Comparison of ENCODE assay signal across 15 cellular contexts in the genomic region with DNA sequence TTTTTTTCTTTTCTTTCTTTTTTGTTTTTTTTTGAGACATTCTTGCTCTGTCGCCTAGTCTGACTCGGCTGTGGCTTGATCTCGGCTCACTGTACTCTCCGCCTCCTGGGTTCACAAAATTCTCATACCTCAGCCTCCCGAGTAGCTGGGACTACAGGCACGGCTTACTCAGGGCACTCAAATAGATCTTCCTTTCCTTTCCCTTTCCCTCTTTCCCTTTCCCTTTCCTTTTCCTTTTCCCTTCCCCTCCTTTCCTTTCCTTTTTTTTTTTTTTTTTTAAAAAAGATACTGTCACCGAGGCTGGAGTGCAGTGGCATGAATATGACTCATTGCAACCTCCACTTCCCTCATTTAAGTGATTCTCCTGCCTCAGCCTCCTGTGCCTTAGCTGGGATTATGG.
DNase-seq lines count a peak whose midpoint lies in the region; TF ChIP-seq lines count a peak whose summit lies in the region.
"Had no signal": no experiment of that assay in that cellular context is flagged by ENCODE, and none has a peak within 500 bp of the region (broad histone marks: within the 10 kb centered on the region; RNA-seq: fewer than 3 reads in every experiment).

No MANE protein-coding gene starts in this region.

- H3K27ac Mint-ChIP-seq in activated naive CD8-positive, alpha-beta T cell treated with anti-CD3 and anti-CD28 coated beads for 36 hours: peak overlapping the region; percentile 38
- H3K27ac Mint-ChIP-seq in nephron progenitor cell: peak overlapping the region; percentile 24
- H3K27ac Mint-ChIP-seq: B cell; CD4-positive, alpha-beta T cell had no signal

- no peaks in the 10 kb centered on the region for H3K4me1 ChIP-seq in HEK293 (ENCODE audit: control insufficient read depth, insufficient read depth, low read length)
- peaks cover 8 to 11% of the 10 kb centered on the region in 2 experiments; a peak in 3 of 4 replicates for H3K4me1 ChIP-seq in SK-N-SH (ENCODE audit: control insufficient read depth in 1 of 2, insufficient read depth in 2 of 2, low read depth in 1 of 2, low read length in 1 of 2)

- DNase-seq in Caki2 (ENCODE audit: low read depth): peak; percentile 14
- no peak for DNase-seq in activated naive CD8-positive, alpha-beta T cell treated with anti-CD3 and anti-CD28 coated beads for 36 hours
- DNase-seq in nephron progenitor cell: no peak
- no peak for DNase-seq in SK-N-SH
- DNase-seq in NAMALWA (ENCODE audit: low spot score): no peak
- no peak for DNase-seq in activated CD8-positive, alpha-beta memory T cell treated with anti-CD3 and anti-CD28 coated beads, Interleukin-2, amount 50 U/mL, for 4 hours
- DNase-seq in NCI-H1105 (lab: John Stamatoyannopoulos, UW): no peak
- DNase-seq: CD4-positive, alpha-beta T cell; DND-41; NCI-H1417 treated with DMSO at 0.1 percent for 48 hours; NCI-H2029 treated with DMSO at 0.1 percent for 48 hours; NCI-H510A; NCI-H82 had no signal

- H3K9ac ChIP-seq in SK-N-SH: no peak overlapping the region

- TF ChIP-seq CTCF in HEK293 (tag by site-specific recombination; IDR thresholded peaks at IDR 0.05): no peak
- TF ChIP-seq CTCF in nephron progenitor cell (IDR thresholded peaks at IDR 0.05): no peak
- no peak for TF ChIP-seq CTCF in SK-N-SH (IDR thresholded peaks at IDR 0.05)

- H3K27me3 Mint-ChIP-seq in activated naive CD8-positive, alpha-beta T cell treated with anti-CD3 and anti-CD28 coated beads for 36 hours: no peaks in the 10 kb centered on the region
- H3K27me3 Mint-ChIP-seq in nephron progenitor cell (ENCODE audit: low read depth, poor library complexity): peaks cover 4% of the 10 kb centered on the region
- H3K27me3 Mint-ChIP-seq: B cell; CD4-positive, alpha-beta T cell had no signal

- H3K9me3 ChIP-seq in HEK293 (ENCODE audit: control insufficient read depth, insufficient read depth, low read depth, low read length) (no peaks in the 10 kb centered on the region; the same call in 1 of the 2 replicates), SK-N-SH (no peaks in the 10 kb centered on the region)

- no peak for TF ChIP-seq RAD21 in SK-N-SH (IDR thresholded peaks at IDR 0.05; ENCODE audit: low read length)

- no peak overlapping the region for H3K4me2 ChIP-seq in SK-N-SH

- H3F3A ChIP-seq in SK-N-SH (replicated peaks; ENCODE audit: insufficient read depth): peaks cover 28% of the 10 kb centered on the region

- H3K36me3 ChIP-seq in HEK293 (ENCODE audit: control insufficient read depth in 2 of 2, insufficient read depth in 1 of 2, low read length in 2 of 2) (peaks cover 0 to 3% of the 10 kb centered on the region in 2 experiments; a peak in 2 of 3 replicates), SK-N-SH (replicated peaks in 1 of 2; ENCODE audit: control insufficient read depth in 1 of 2, insufficient read depth in 2 of 2, low read length in 1 of 2) (peaks cover 2 to 14% of the 10 kb centered on the region in 2 experiments)

- no peak overlapping the region for H2AFZ ChIP-seq in SK-N-SH (ENCODE audit: low read depth)

- H3K4me3 ChIP-seq in HEK293 (ENCODE audit: low read depth, low read length): no peak overlapping the region
- H3K4me3 ChIP-seq in SK-N-SH (ENCODE audit: low read depth in 2 of 2, low read length in 1 of 2): no peak overlapping the region

- no peaks in the 10 kb centered on the region for H4K20me1 ChIP-seq in SK-N-SH (ENCODE audit: insufficient read depth)

- peaks cover 4% of the 10 kb centered on the region; the same call in 1 of the 2 replicates for H3K79me2 ChIP-seq in SK-N-SH (ENCODE audit: insufficient read depth)

- CTCF ChIA-PET in HEK293 (lab: Yijun Ruan, JAX): interaction anchor here (0.5 kb wide), 1 partner anchor 268 kb away, joined by 3 read pairs; no protein-coding TSS in a partner anchor
- CTCF ChIA-PET in SK-N-SH (lab: Yijun Ruan, JAX): no interaction called here

- no peaks in the 10 kb centered on the region for H3K9me3 Mint-ChIP-seq in activated naive CD8-positive, alpha-beta T cell treated with anti-CD3 and anti-CD28 coated beads for 36 hours
- no peaks in the 10 kb centered on the region for H3K9me3 Mint-ChIP-seq in nephron progenitor cell
- H3K9me3 Mint-ChIP-seq: CD4-positive, alpha-beta T cell had no signal

- H3K36me3 Mint-ChIP-seq in activated naive CD8-positive, alpha-beta T cell treated with anti-CD3 and anti-CD28 coated beads for 36 hours: peaks cover 13% of the 10 kb centered on the region
- H3K36me3 Mint-ChIP-seq in nephron progenitor cell (ENCODE audit: low read depth): no peaks in the 10 kb centered on the region

- no peak overlapping the region for H3K27ac ChIP-seq in HEK293 (ENCODE audit: extremely low read depth, low read depth, low read length)
- no peak overlapping the region for H3K27ac ChIP-seq in SK-N-SH (ENCODE audit: low read depth in 2 of 2, low read length in 1 of 2)

- in situ Hi-C loops in Caki2 (cut with HindIII; ENCODE audit: low pct_unique_long_range_greater_than_20kb, low sequenced_read_pairs): no loop called here

- TF ChIP-seq EP300 in SK-N-SH (IDR thresholded peaks at IDR 0.05; ENCODE audit: borderline replicate concordance in 1 of 2, low read depth in 1 of 2, low read length in 1 of 2): no peak

- no peaks in the 10 kb centered on the region for H3K27me3 ChIP-seq in SK-N-SH (ENCODE audit: insufficient read depth)

- peaks cover 25% of the 10 kb centered on the region for H3K4me1 Mint-ChIP-seq in activated naive CD8-positive, alpha-beta T cell treated with anti-CD3 and anti-CD28 coated beads for 36 hours
- no peaks in the 10 kb centered on the region for H3K4me1 Mint-ChIP-seq in nephron progenitor cell
- H3K4me1 Mint-ChIP-seq: B cell had no signal

- 92% methylated on average over 7 of the region's 7 CpGs for WGBS in SK-N-SH (ENCODE audit: low lambda C conversion rate)

- POLR2A ChIA-PET in HEK293 (lab: Yijun Ruan, JAX): no interaction called here
- POLR2A ChIA-PET in SK-N-SH (lab: Yijun Ruan, JAX): no interaction called here

- H3K9me2 ChIP-seq in SK-N-SH: no peaks in the 10 kb centered on the region

- H3K4me3 Mint-ChIP-seq in activated naive CD8-positive, alpha-beta T cell treated with anti-CD3 and anti-CD28 coated beads for 36 hours: no peak overlapping the region
- H3K4me3 Mint-ChIP-seq in nephron progenitor cell: no peak overlapping the region
- H3K4me3 Mint-ChIP-seq: B cell; CD4-positive, alpha-beta T cell had no signal

TF ChIP-seq in HEK293, 187 proteins besides CTCF, POLR2A, EP300 and RAD21:
- peak; percentile 99 for TF ChIP-seq PRDM1 (tag by site-specific recombination; IDR thresholded peaks at IDR 0.05)
- no peak for TF ChIP-seq GLI2 (tag by site-specific recombination; IDR thresholded peaks at IDR 0.05; ENCODE audit: borderline replicate concordance, low read depth)

TF ChIP-seq in SK-N-SH, 30 proteins besides CTCF, POLR2A, EP300 and RAD21:
- no peak for TF ChIP-seq GATA2 (CRISPR knock-in tag; IDR thresholded peaks at IDR 0.05)
- TF ChIP-seq YY1 (IDR thresholded peaks at IDR 0.05; ENCODE audit: low read depth): no peak
- TF ChIP-seq TAF1 (IDR thresholded peaks at IDR 0.05; ENCODE audit: borderline replicate concordance, low read depth, low read length): no peak
